ENCODE assay signal across 8 cellular contexts in the genomic region with DNA sequence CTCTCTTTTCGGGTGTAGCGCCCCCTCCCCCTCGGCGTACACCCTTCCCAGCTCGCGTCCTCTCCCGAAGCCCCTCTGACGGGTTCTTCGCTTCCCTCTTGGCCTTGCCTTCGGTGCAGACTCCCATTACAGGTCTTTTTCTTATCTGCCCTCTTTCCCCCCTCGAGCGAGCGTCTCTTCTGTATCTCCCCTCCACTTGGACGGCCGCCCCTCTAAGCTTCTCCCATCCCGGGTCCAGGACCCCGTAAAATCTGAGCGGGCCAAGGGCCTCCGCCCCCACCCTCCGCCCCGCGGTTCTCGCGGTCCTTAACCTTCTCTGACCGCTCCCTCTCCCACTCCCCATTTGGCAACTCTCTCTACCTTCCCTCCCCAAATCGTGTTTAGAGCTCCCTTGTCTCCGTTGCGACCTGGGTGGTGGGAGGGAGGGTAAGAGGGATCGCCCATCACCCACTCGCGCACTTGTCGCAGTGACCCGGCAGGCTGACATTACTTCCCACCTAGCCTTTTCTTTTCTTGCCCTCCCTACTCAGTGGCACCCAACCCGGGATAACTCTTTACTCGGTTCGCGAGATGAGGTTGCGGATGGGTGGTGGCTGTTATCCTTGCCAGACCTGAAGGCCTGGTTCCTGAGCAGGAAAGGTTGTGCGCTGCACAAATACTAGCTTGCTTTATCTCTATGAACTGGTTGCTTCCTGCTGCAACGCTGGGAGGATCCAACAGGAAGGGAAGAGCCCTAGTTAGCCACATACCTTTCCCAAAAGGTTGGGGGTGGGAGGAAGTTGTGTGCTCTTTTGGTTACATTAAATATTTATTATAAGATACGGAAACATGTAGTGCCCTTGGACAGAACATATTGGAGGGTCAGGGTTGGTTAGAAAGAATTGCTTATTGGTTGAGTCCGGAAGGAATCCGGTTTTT. TPM values are rescaled to one million over a fixed set of nuclear protein-coding genes. Genes with fewer than 3 reads are reported as not detected.
A peak's percentile ranks its signal among the peaks of the same experiment; 100 is the strongest.
DNase-seq lines count a peak whose midpoint lies in the region; ATAC-seq and TF ChIP-seq lines count a peak whose summit lies in the region.

No MANE protein-coding gene starts in this region.

- H4K20me1 ChIP-seq in BLaER1, result peaks cover 53% of the 10 kb centered on the region

- no peak overlapping the region for H2BK120ac ChIP-seq in neuronal stem cell (ENCODE audit: low read depth, low read length)

- peak overlapping the region; percentile 81 for H3K4me2 ChIP-seq in BLaER1
- H3K4me2 ChIP-seq in neuronal stem cell (ENCODE audit: insufficient read depth, low read length, poor library complexity, severe bottlenecking), result peak overlapping the region; percentile 60

- H3K4ac ChIP-seq in neuronal stem cell (ENCODE audit: low read length), result no peak overlapping the region

- peak overlapping the region; percentile 46 for H2BK12ac ChIP-seq in neuronal stem cell (ENCODE audit: low read length)

- H3K36me3 ChIP-seq in BLaER1 (peaks cover 15% of the 10 kb centered on the region), neuronal stem cell (replicated peaks in 1 of 2; ENCODE audit: control insufficient read depth in 2 of 2, insufficient read depth in 2 of 2, low read length in 2 of 2) (peaks cover 0 to 16% of the 10 kb centered on the region in 2 donors)

- peak overlapping the region; percentile 21 for H2BK15ac ChIP-seq in neuronal stem cell (ENCODE audit: low read length)

- peak overlapping the region; percentile 89 for H3K4me3 Mint-ChIP-seq in activated T-helper 2 cell treated with anti-CD3 and anti-CD28 coated beads, Interferon-gamma antibody, Interleukin-2, Interleukin-4, amounts not matched to agents 10 μg/mL and 5 μg/mL and 100 μg/mL, durations not matched to agents 14 hours and 24 hours and 36 hours (ENCODE audit: low read depth)

- peak overlapping the region; percentile 84 for H3K27ac Mint-ChIP-seq in activated T-helper 2 cell treated with anti-CD3 and anti-CD28 coated beads, Interferon-gamma antibody, Interleukin-2, Interleukin-4, amounts not matched to agents 10 μg/mL and 5 μg/mL and 100 μg/mL, durations not matched to agents 14 hours and 24 hours and 36 hours

- H3K4me1 ChIP-seq in BLaER1 (peaks cover 20% of the 10 kb centered on the region), neuronal stem cell (ENCODE audit: control insufficient read depth in 2 of 2, insufficient read depth in 1 of 2, low read depth in 1 of 2, low read length in 2 of 2) (peaks cover 0 to 3% of the 10 kb centered on the region in 2 donors)

- H3K23ac ChIP-seq in neuronal stem cell (ENCODE audit: low read depth, low read length, poor library complexity), result peak overlapping the region; percentile 98

- peak; percentile 6 for DNase-seq in GM20000 (ENCODE audit: low spot score)
- peak; percentile 50 for DNase-seq in NCI-H510A treated with DMSO at 0.1 percent for 48 hours (lab: John Stamatoyannopoulos, UW)
- peak; percentile 25 for DNase-seq in activated T-helper 2 cell treated with anti-CD3 and anti-CD28 coated beads, Interferon-gamma antibody, Interleukin-2, Interleukin-4, amounts not matched to agents 10 μg/mL and 5 μg/mL and 100 μg/mL, durations not matched to agents 14 hours and 24 hours and 36 hours (ENCODE audit: low spot score)
- peak; percentile 16 for DNase-seq in globus pallidus (ENCODE audit: low spot score)
- DNase-seq in neuronal stem cell (ENCODE audit: low spot score), result peak; percentile 14
- DNase-seq in T1000 (lab: John Stamatoyannopoulos, UW), result no peak

- H3K9me3 Mint-ChIP-seq in activated T-helper 2 cell treated with anti-CD3 and anti-CD28 coated beads, Interferon-gamma antibody, Interleukin-2, Interleukin-4, amounts not matched to agents 10 μg/mL and 5 μg/mL and 100 μg/mL, durations not matched to agents 14 hours and 24 hours and 36 hours, result no peaks in the 10 kb centered on the region

- intact Hi-C loops in activated T-helper 2 cell treated with anti-CD3 and anti-CD28 coated beads, Interferon-gamma antibody, Interleukin-2, Interleukin-4, amounts not matched to agents 10 μg/mL and 5 μg/mL and 100 μg/mL, durations not matched to agents 14 hours and 24 hours and 36 hours (cut with micrococcal nuclease), result loop anchor here (1.0 to 10.0 kb wide), 2 partner anchors 17 to 335 kb away; a partner anchor contains a TSS

- peak overlapping the region; percentile 89 for H3K14ac ChIP-seq in neuronal stem cell (ENCODE audit: low read length)

- H3K18ac ChIP-seq in neuronal stem cell (ENCODE audit: low read length), result peak overlapping the region; percentile 99

- H2AFZ ChIP-seq in neuronal stem cell (ENCODE audit: low read length), result peak overlapping the region; percentile 94

- peaks cover 8% of the 10 kb centered on the region for H3K79me1 ChIP-seq in neuronal stem cell (ENCODE audit: low read depth, low read length)

- H3K4me3 ChIP-seq in BLaER1 (peak overlapping the region; percentile 84), neuronal stem cell (ENCODE audit: low read length in 2 of 2) (peak overlapping the region; percentile 66 to 97)

- TF ChIP-seq CTCF in GM20000 (IDR thresholded peaks at IDR 0.05; ENCODE audit: extremely low read depth, missing control alignments), result no peak

- no peak overlapping the region for H4K91ac ChIP-seq in neuronal stem cell (ENCODE audit: low read depth, low read length, poor library complexity)

- H3K27me3 ChIP-seq in BLaER1 (no peaks in the 10 kb centered on the region), neuronal stem cell (ENCODE audit: control insufficient read depth in 3 of 3, insufficient read depth in 3 of 3, low read depth in 1 of 3, low read length in 3 of 3) (no peaks in the 10 kb centered on the region)

- H4K8ac ChIP-seq in neuronal stem cell (ENCODE audit: low read depth, low read length), result no peak overlapping the region

- no peaks in the 10 kb centered on the region for H3K27me3 Mint-ChIP-seq in activated T-helper 2 cell treated with anti-CD3 and anti-CD28 coated beads, Interferon-gamma antibody, Interleukin-2, Interleukin-4, amounts not matched to agents 10 μg/mL and 5 μg/mL and 100 μg/mL, durations not matched to agents 14 hours and 24 hours and 36 hours (ENCODE audit: low read depth)

- H3K9me3 ChIP-seq in BLaER1 (peaks cover 5% of the 10 kb centered on the region; the same call in 1 of the 2 replicates), neuronal stem cell (replicated peaks in 1 of 2; ENCODE audit: control insufficient read depth in 2 of 2, insufficient read depth in 1 of 2, low read depth in 1 of 2, low read length in 2 of 2) (no peaks in the 10 kb centered on the region)

- H3K36me3 Mint-ChIP-seq in activated T-helper 2 cell treated with anti-CD3 and anti-CD28 coated beads, Interferon-gamma antibody, Interleukin-2, Interleukin-4, amounts not matched to agents 10 μg/mL and 5 μg/mL and 100 μg/mL, durations not matched to agents 14 hours and 24 hours and 36 hours (ENCODE audit: low read depth), result peaks cover 22% of the 10 kb centered on the region

- ATAC-seq in GM18517 (IDR thresholded peaks at IDR 0.05; ENCODE audit: unreplicated experiment), result no peak

- no CpG with 5 or more reads among the region's 43 CpGs for WGBS in neuronal stem cell (ENCODE audit: extremely low coverage in 2 of 2, insufficient read length in 2 of 2, insufficient replicate concordance in 1 of 2), 2 donors

- H2BK5ac ChIP-seq in neuronal stem cell (ENCODE audit: low read length), result peak overlapping the region; percentile 99

- H3K4me1 Mint-ChIP-seq in activated T-helper 2 cell treated with anti-CD3 and anti-CD28 coated beads, Interferon-gamma antibody, Interleukin-2, Interleukin-4, amounts not matched to agents 10 μg/mL and 5 μg/mL and 100 μg/mL, durations not matched to agents 14 hours and 24 hours and 36 hours (ENCODE audit: low read depth), result peaks cover 19% of the 10 kb centered on the region

- H3K27ac ChIP-seq in BLaER1, result peak overlapping the region; percentile 88
- peak overlapping the region; percentile 88 for H3K27ac ChIP-seq in neuronal stem cell (replicated peaks; ENCODE audit: low read length)

- H3K9ac ChIP-seq in BLaER1, result peak overlapping the region; percentile 83
- peak overlapping the region; percentile 99 for H3K9ac ChIP-seq in neuronal stem cell (ENCODE audit: low read depth, low read length, poor library complexity)

- peak overlapping the region; percentile 83 for H2AK5ac ChIP-seq in neuronal stem cell (ENCODE audit: low read depth, low read length)

RNA-seq across cellular contexts. Expression of a gene that starts 0.9 kb away (rescaled TPM):
- total RNA-seq in activated T-helper 2 cell treated with anti-CD3 and anti-CD28 coated beads, Interferon-gamma antibody, Interleukin-2, Interleukin-4, amounts not matched to agents 10 μg/mL and 5 μg/mL and 100 μg/mL, durations not matched to agents 14 hours and 24 hours and 36 hours, result 153 and 155 TPM in 2 replicates
- polyA plus RNA-seq in neuronal stem cell (2013, experiment 1 of 2), result 328 TPM
- polyA plus RNA-seq in neuronal stem cell (2013, experiment 2 of 2), result 322 TPM
